Comparison of ENCODE assay signal across 8 cellular contexts in genomic region chr21:41765393-41765950, GRCh38.
A peak's percentile ranks its signal among the peaks of the same experiment; 100 is the strongest.
DNase-seq lines count a peak whose midpoint lies in the region; ATAC-seq and TF ChIP-seq lines count a peak whose summit lies in the region.

No MANE protein-coding gene starts in this region.

- POLR2A ChIA-PET in AG04449 (lab: Yijun Ruan, JAX) = no interaction called here

- H3K27me3 Mint-ChIP-seq in effector memory CD8-positive, alpha-beta T cell = peaks cover 87 to 92% of the 10 kb centered on the region in 2 donors

- CTCF ChIA-PET in AG04449 (lab: Yijun Ruan, JAX) = interaction anchor here (0.8 to 2.0 kb wide), 4 partner anchors 10 to 152 kb away, joined by 3 to 8 read pairs (median 5); no protein-coding TSS in a partner anchor

- H3K9ac ChIP-seq in HUES6 (ENCODE audit: low read length) = no peak overlapping the region
- H3K9ac ChIP-seq in mucosa of stomach (ENCODE audit: low read length) = peak overlapping the region; percentile 88

- H3K4me1 ChIP-seq in HUES6 (ENCODE audit: control insufficient read depth, insufficient read depth, low read length) (peaks cover 62% of the 10 kb centered on the region), mucosa of stomach (ENCODE audit: control insufficient read depth, insufficient read depth, low read length) (peaks cover 67% of the 10 kb centered on the region)

- no peak for ATAC-seq in effector memory CD8-positive, alpha-beta T cell (replicated peaks)
- no peak for ATAC-seq in HG03521 (IDR thresholded peaks at IDR 0.05; ENCODE audit: unreplicated experiment)

- H3K27me3 ChIP-seq in HUES6 (ENCODE audit: control insufficient read depth, insufficient read depth, low read length) (peaks cover 92% of the 10 kb centered on the region), mucosa of stomach (ENCODE audit: control insufficient read depth, insufficient read depth, low read length) (peaks cover 39% of the 10 kb centered on the region)

- H3K9me3 Mint-ChIP-seq in effector memory CD8-positive, alpha-beta T cell = no peaks in the 10 kb centered on the region

- H3K4me3 Mint-ChIP-seq in effector memory CD8-positive, alpha-beta T cell = peak overlapping the region; percentile 15 to 42

- H3K36me3 ChIP-seq in HUES6 (ENCODE audit: control insufficient read depth, insufficient read depth, low read length) = no peaks in the 10 kb centered on the region
- no peaks in the 10 kb centered on the region for H3K36me3 ChIP-seq in mucosa of stomach (ENCODE audit: control insufficient read depth, insufficient read depth, low read length)

- H3K27ac Mint-ChIP-seq in effector memory CD8-positive, alpha-beta T cell = no peak overlapping the region

- no peak overlapping the region for H3K27ac ChIP-seq in HUES6 (ENCODE audit: low read depth, low read length)

- DNase-seq in AG04449 (ENCODE audit: low read depth, low spot score) (no peak), SHP77 treated with DMSO at 0.1 percent for 48 hours (lab: John Stamatoyannopoulos, UW) (no peak), RPMI8226 (no peak), cortex of kidney (lab: John Stamatoyannopoulos, UW) (no peak)
- no peak for DNase-seq in effector memory CD8-positive, alpha-beta T cell

- no peaks in the 10 kb centered on the region for H3K9me3 ChIP-seq in HUES6 (ENCODE audit: control insufficient read depth, insufficient read depth, low read depth, low read length)
- no peaks in the 10 kb centered on the region for H3K9me3 ChIP-seq in mucosa of stomach (ENCODE audit: control insufficient read depth, low read length)

- TF ChIP-seq CTCF in AG04449 (IDR thresholded peaks at IDR 0.05; ENCODE audit: insufficient read depth, low read length, missing control alignments) = no peak

- no peaks in the 10 kb centered on the region for H3K36me3 Mint-ChIP-seq in effector memory CD8-positive, alpha-beta T cell (ENCODE audit: insufficient read depth)

- peaks cover 25 to 30% of the 10 kb centered on the region in 2 donors for H3K4me1 Mint-ChIP-seq in effector memory CD8-positive, alpha-beta T cell (ENCODE audit: low read depth in 2 of 2)

- H3K4me3 ChIP-seq in AG04449 (ENCODE audit: low read depth, low read length) (peak overlapping the region; percentile 66), HUES6 (ENCODE audit: low read depth, low read length) (peak overlapping the region; percentile 72), mucosa of stomach (ENCODE audit: low read length) (peak overlapping the region; percentile 66)
